In genomic region chr12:63085120-63085519, GRCh38 we compare ENCODE assay signal across 1 cellular context.
TF ChIP-seq lines count a peak whose summit lies in the region.

No MANE protein-coding gene starts in this region.

TF ChIP-seq in GM23338, 12 proteins besides CTCF, POLR2A, EP300 and RAD21 (continued from another document):
- TF ChIP-seq ZNF462 (CRISPR knock-in tag; IDR thresholded peaks at IDR 0.05) (peak; percentile 92), CREB1 (CRISPR knock-in tag; IDR thresholded peaks at IDR 0.05; ENCODE audit: low read depth) (no peak), JUNB (IDR thresholded peaks at IDR 0.05; ENCODE audit: unreplicated experiment) (no peak)
